In genomic region chr12:52074006-52074405, GRCh38 we compare ENCODE assay signal across 10 cellular contexts. TPM values are rescaled to one million over a fixed set of nuclear protein-coding genes. Genes with fewer than 3 reads are reported as not detected.
A peak's percentile ranks its signal among the peaks of the same experiment; 100 is the strongest.
DNase-seq lines count a peak whose midpoint lies in the region; ATAC-seq and TF ChIP-seq lines count a peak whose summit lies in the region.
"Had no signal": no experiment of that assay in that cellular context is flagged by ENCODE, and none has a peak within 500 bp of the region (broad histone marks: within the 10 kb centered on the region; RNA-seq: fewer than 3 reads in every experiment).

No MANE protein-coding gene starts in this region.

- no peak for TF ChIP-seq CTCF in heart left ventricle (IDR thresholded peaks at IDR 0.05)

- intact Hi-C loops in heart left ventricle (cut with DNase I) = loop anchor here in 1 of 10 donors (2.0 kb wide), 1 partner anchor 43 kb away; no protein-coding TSS in a partner anchor
- intact Hi-C loops in Right ventricle myocardium superior (cut with DNase I) = no loop called here

- no peak overlapping the region for H3K4me3 ChIP-seq in heart left ventricle
- no peak overlapping the region for H3K4me3 ChIP-seq in endocrine pancreas (ENCODE audit: control insufficient read depth, insufficient read depth, low read length)
- H3K4me3 ChIP-seq in thymus (ENCODE audit: low read length) = peak overlapping the region; percentile 6
- H3K4me3 ChIP-seq: pancreas had no signal

- ATAC-seq in heart left ventricle = no peak
- ATAC-seq in Right ventricle myocardium superior (ENCODE audit: poor library complexity) = no peak
- no peak for ATAC-seq in left lobe of liver
- no peak for ATAC-seq in GM19328 (IDR thresholded peaks at IDR 0.05; ENCODE audit: unreplicated experiment)
- ATAC-seq: pancreas had no signal

- DNase-seq in heart left ventricle = peak in 3 of 5 donors; percentile 70 to 74 (median 71)
- DNase-seq in Right ventricle myocardium superior = no peak
- peak; percentile 43 for DNase-seq in NCI-H510A (lab: John Stamatoyannopoulos, UW)
- DNase-seq in NOMO-1 treated with dmso at 0.1 percent for 144 hours (lab: John Stamatoyannopoulos, UW; ENCODE audit: unreplicated experiment) = no peak
- no peak for DNase-seq in left lobe of liver (ENCODE audit: low spot score)

- 45 to 57% (median 50%) methylated on average over 11 of the region's 11 CpGs for WGBS in heart left ventricle, 4 donors
- 31% methylated on average over 11 of the region's 11 CpGs for WGBS in thymus

- H3K27me3 ChIP-seq in heart left ventricle = no peaks in the 10 kb centered on the region
- H3K27me3 ChIP-seq in endocrine pancreas (ENCODE audit: control insufficient read depth, insufficient read depth, low read length) = no peaks in the 10 kb centered on the region
- no peaks in the 10 kb centered on the region for H3K27me3 ChIP-seq in thymus (ENCODE audit: control insufficient read depth, insufficient read depth)
- H3K27me3 ChIP-seq: pancreas had no signal

- H3K9ac ChIP-seq in endocrine pancreas (ENCODE audit: control insufficient read depth, insufficient read depth, low read length) = peak overlapping the region; percentile 39

- H3K9me3 ChIP-seq in heart left ventricle = no peaks in the 10 kb centered on the region
- H3K9me3 ChIP-seq in endocrine pancreas (ENCODE audit: control insufficient read depth, low read length) = no peaks in the 10 kb centered on the region
- no peaks in the 10 kb centered on the region for H3K9me3 ChIP-seq in thymus (ENCODE audit: control insufficient read depth)
- H3K9me3 ChIP-seq: pancreas had no signal

- peak overlapping the region in 5 of 12 donors; percentile 5 to 52 (median 42) for H3K27ac ChIP-seq in heart left ventricle
- peak overlapping the region; percentile 82 for H3K27ac ChIP-seq in thymus (ENCODE audit: low read depth)
- H3K27ac ChIP-seq: pancreas had no signal

- no peak for TF ChIP-seq POLR2A in heart left ventricle (IDR thresholded peaks at IDR 0.05)

- H3K4me1 ChIP-seq in heart left ventricle = peaks cover 9 to 49% (median 31%) of the 10 kb centered on the region in 12 donors
- H3K4me1 ChIP-seq in endocrine pancreas (ENCODE audit: control insufficient read depth, insufficient read depth, low read length) = peaks cover 14% of the 10 kb centered on the region
- H3K4me1 ChIP-seq in thymus (ENCODE audit: control insufficient read depth, insufficient read depth, low read length) = peaks cover 31% of the 10 kb centered on the region

- peaks cover 0 to 71% (median 57%) of the 10 kb centered on the region in 9 donors for H3K36me3 ChIP-seq in heart left ventricle
- H3K36me3 ChIP-seq in endocrine pancreas (ENCODE audit: control insufficient read depth, insufficient read depth, low read length) = peaks cover 3% of the 10 kb centered on the region
- peaks cover 50% of the 10 kb centered on the region for H3K36me3 ChIP-seq in thymus (ENCODE audit: control insufficient read depth, insufficient read depth)

RNA-seq across cellular contexts. Expression of gene ATG101, which starts 4.2 kb away (rescaled TPM):
- total RNA-seq in heart left ventricle (10 to 100 TPM; 18.9 to 46.7 (median 24.1) TPM), Right ventricle myocardium superior (23.5 TPM), left lobe of liver (18.0 TPM)
- polyA plus RNA-seq in heart left ventricle (100 to 1,000 TPM in 1 of 2 donors, 10 to 100 TPM in 1; 22.1 to 108 TPM), thymus (36.7 TPM)

RNA-seq across cellular contexts. Expression of gene SMIM41, which starts 5.5 kb away (rescaled TPM):
- total RNA-seq in heart left ventricle (under 1 TPM in 3 of 9 donors, not detected in 6; 0.29 to 0.52 (median 0.32) TPM), Right ventricle myocardium superior (0.35 TPM), left lobe of liver (not detected)
- polyA plus RNA-seq in heart left ventricle (under 1 TPM; 0.08 to 0.65 TPM), thymus (0.14 TPM)
- total RNA-seq: frontal cortex had no signal

RNA-seq across cellular contexts. Expression of gene NR4A1, which starts 22.8 kb away (rescaled TPM):
- total RNA-seq in heart left ventricle = 100 to 1,000 TPM in 2 of 9 donors, 10 to 100 TPM in 7; 22.0 to 140 (median 42.0) TPM
- 10 to 100 TPM; 59.5 to 66.3 TPM for polyA plus RNA-seq in heart left ventricle
- total RNA-seq in Right ventricle myocardium superior = 46.1 TPM
- 106 TPM for polyA plus RNA-seq in thymus
- total RNA-seq in left lobe of liver = 5.4 TPM

Comparison
In these comparisons a context has a peak if more than half of its experiments do, and no peak if none do; other contexts are left out.
1. DNase-seq: peak in heart left ventricle (3 of 5) and NCI-H510A (single experiment); none in Right ventricle myocardium superior (single experiment), NOMO-1 treated with dmso at 0.1 percent for 144 hours (single experiment) and left lobe of liver (single experiment).